1 cellular context compared by ENCODE assay signal in the genomic region with DNA sequence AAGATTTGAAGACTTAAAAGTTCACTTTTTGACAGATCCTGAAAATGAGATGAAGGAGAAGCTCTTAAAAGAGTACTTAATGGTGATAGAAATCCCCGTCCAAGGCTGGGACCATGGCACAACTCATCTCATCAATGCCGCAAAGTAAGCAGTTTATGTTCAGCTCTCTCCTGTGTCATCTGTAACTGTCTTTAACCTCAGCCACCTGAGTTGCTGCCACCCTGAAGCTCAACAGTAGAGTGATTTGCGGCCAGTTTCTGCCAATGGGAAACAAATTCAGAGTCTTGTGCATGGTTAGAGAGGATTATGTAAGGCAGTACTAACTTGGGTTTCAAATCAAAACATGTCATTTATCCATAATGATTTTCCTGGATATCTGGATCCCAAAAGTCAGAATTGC.
TF ChIP-seq lines count a peak whose summit lies in the region.

No MANE protein-coding gene starts in this region.

TF ChIP-seq in SK-N-SH, 30 proteins besides CTCF, POLR2A, EP300 and RAD21 (continued from another document):
- TF ChIP-seq MAX (IDR thresholded peaks at IDR 0.05; ENCODE audit: low read depth): no peak
- no peak for TF ChIP-seq ZBTB33 (IDR thresholded peaks at IDR 0.05; ENCODE audit: borderline replicate concordance, low read depth)
- no peak for TF ChIP-seq NRF1 (IDR thresholded peaks at IDR 0.05; ENCODE audit: low read depth, low read length)
- no peak for TF ChIP-seq MEF2A (IDR thresholded peaks at IDR 0.05; ENCODE audit: borderline replicate concordance, low read depth)
- TF ChIP-seq POLR2AphosphoS5 (IDR thresholded peaks at IDR 0.05; ENCODE audit: low read depth, low read length): no peak
- no peak for TF ChIP-seq JUND (IDR thresholded peaks at IDR 0.05)
- no peak for TF ChIP-seq RFX5 (IDR thresholded peaks at IDR 0.05; ENCODE audit: low read length)
- TF ChIP-seq IRF3 (IDR thresholded peaks at IDR 0.05; ENCODE audit: low read depth, low read length): no peak
- TF ChIP-seq RXRA (IDR thresholded peaks at IDR 0.05; ENCODE audit: borderline replicate concordance, low read depth): no peak
- no peak for TF ChIP-seq TEAD4 (IDR thresholded peaks at IDR 0.05; ENCODE audit: borderline replicate concordance, insufficient read depth)
- no peak for TF ChIP-seq EZH2phosphoT487 (IDR thresholded peaks at IDR 0.05; ENCODE audit: borderline replicate concordance, low read depth)
- TF ChIP-seq TCF12 (IDR thresholded peaks at IDR 0.05): no peak
- TF ChIP-seq MXI1 (IDR thresholded peaks at IDR 0.05; ENCODE audit: low read depth, low read length): no peak
- no peak for TF ChIP-seq FOXJ3 (CRISPR knock-in tag; IDR thresholded peaks at IDR 0.05)
- TF ChIP-seq SIN3A (IDR thresholded peaks at IDR 0.05; ENCODE audit: borderline replicate concordance, low read depth, low read length): no peak
- TF ChIP-seq RCOR1 (IDR thresholded peaks at IDR 0.05; ENCODE audit: low read length): no peak
- TF ChIP-seq, protein P1, sequence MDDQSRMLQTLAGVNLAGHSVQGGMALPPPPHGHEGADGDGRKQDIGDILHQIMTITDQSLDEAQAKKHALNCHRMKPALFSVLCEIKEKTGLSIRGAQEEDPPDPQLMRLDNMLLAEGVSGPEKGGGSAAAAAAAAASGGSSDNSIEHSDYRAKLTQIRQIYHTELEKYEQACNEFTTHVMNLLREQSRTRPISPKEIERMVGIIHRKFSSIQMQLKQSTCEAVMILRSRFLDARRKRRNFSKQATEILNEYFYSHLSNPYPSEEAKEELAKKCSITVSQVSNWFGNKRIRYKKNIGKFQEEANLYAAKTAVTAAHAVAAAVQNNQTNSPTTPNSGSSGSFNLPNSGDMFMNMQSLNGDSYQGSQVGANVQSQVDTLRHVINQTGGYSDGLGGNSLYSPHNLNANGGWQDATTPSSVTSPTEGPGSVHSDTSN (IDR thresholded peaks at IDR 0.05): no peak
- TF ChIP-seq, protein P2, sequence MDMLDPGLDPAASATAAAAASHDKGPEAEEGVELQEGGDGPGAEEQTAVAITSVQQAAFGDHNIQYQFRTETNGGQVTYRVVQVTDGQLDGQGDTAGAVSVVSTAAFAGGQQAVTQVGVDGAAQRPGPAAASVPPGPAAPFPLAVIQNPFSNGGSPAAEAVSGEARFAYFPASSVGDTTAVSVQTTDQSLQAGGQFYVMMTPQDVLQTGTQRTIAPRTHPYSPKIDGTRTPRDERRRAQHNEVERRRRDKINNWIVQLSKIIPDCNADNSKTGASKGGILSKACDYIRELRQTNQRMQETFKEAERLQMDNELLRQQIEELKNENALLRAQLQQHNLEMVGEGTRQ (IDR thresholded peaks at IDR 0.05; ENCODE audit: borderline replicate concordance, low read depth, low read length): no peak
TF ChIP-seq in SK-N-SH: peak in this region for 0.
